ENCODE assay signal across 9 cellular contexts in genomic region chr19:869245-870177, GRCh38. TPM values are rescaled to one million over a fixed set of nuclear protein-coding genes. Genes with fewer than 3 reads are reported as not detected.
DNase-seq lines count a peak whose midpoint lies in the region; ATAC-seq and TF ChIP-seq lines count a peak whose summit lies in the region.
"Had no signal": no experiment of that assay in that cellular context is flagged by ENCODE, and none has a peak within 500 bp of the region (broad histone marks: within the 10 kb centered on the region; RNA-seq: fewer than 3 reads in every experiment).

No MANE protein-coding gene starts in this region.

- ATAC-seq in GM19328 (IDR thresholded peaks at IDR 0.05; ENCODE audit: unreplicated experiment): no peak
- ATAC-seq in GM19467 (IDR thresholded peaks at IDR 0.05; ENCODE audit: unreplicated experiment): no peak

- peak overlapping the region; percentile 81 for H3K27ac ChIP-seq in SJSA1

- TF ChIP-seq CTCF in foreskin fibroblast (IDR thresholded peaks at IDR 0.05; ENCODE audit: low read depth, low read length): no peak

- DNase-seq in EH (ENCODE audit: low read depth) (peak; percentile 97), SJSA1 (ENCODE audit: low read depth in 1 of 2, low spot score in 2 of 2) (peak; percentile 97 to 98), foreskin fibroblast (peak; percentile 89 to 97), renal cortical epithelial cell (ENCODE audit: low read depth) (peak; percentile 43), activated T-cell treated with anti-CD3 and anti-CD28 coated beads for 4 hours (no peak), ecto neural progenitor cell (ENCODE audit: low spot score) (no peak)
- DNase-seq: NCI-H1436 treated with DMSO at 0.1 percent for 48 hours had no signal

- H3K36me3 ChIP-seq in SJSA1: peaks cover 45% of the 10 kb centered on the region

- peaks cover 25% of the 10 kb centered on the region for H3K4me1 ChIP-seq in SJSA1 (replicated peaks)

- H3K4me3 ChIP-seq in SJSA1 (no peak overlapping the region), foreskin fibroblast (ENCODE audit: low read depth in 1 of 2, low read length in 2 of 2) (no peak overlapping the region)

- no peaks in the 10 kb centered on the region for H3K9me3 ChIP-seq in SJSA1 (replicated peaks)

- H3K27me3 ChIP-seq in SJSA1 (replicated peaks): no peaks in the 10 kb centered on the region

RNA-seq across cellular contexts. Expression of gene CFD, which starts 10.0 kb away (rescaled TPM):
- total RNA-seq in SJSA1 (2014; rRNA removed; shearing (Covaris generic)): 3.3 and 12.5 TPM in 2 replicates
- total RNA-seq in renal cortical epithelial cell: 2.1 and 3.1 TPM in 2 replicates

RNA-seq across cellular contexts. Expression of gene ELANE, which starts 17.4 kb away (rescaled TPM):
- not detected in 2 replicates for total RNA-seq in SJSA1 (2014; rRNA removed; shearing (Covaris generic))
- not detected in 2 replicates for total RNA-seq in renal cortical epithelial cell

RNA-seq across cellular contexts. Expression of gene MED16, which starts 23.5 kb away (rescaled TPM):
- total RNA-seq in SJSA1 (2014; rRNA removed; shearing (Covaris generic)): 17.2 and 18.7 TPM in 2 replicates
- total RNA-seq in renal cortical epithelial cell: 22.6 and 55.4 TPM in 2 replicates

RNA-seq across cellular contexts. Expression of gene RNU6-9, which starts 23.8 kb away (rescaled TPM):
- total RNA-seq in SJSA1 (2014; rRNA removed; shearing (Covaris generic)): not detected in 2 replicates
- not detected in 2 replicates for total RNA-seq in renal cortical epithelial cell

RNA-seq across cellular contexts. Expression of gene PRTN3, which starts 28.7 kb away (rescaled TPM):
- not detected in 2 replicates for total RNA-seq in SJSA1 (2014; rRNA removed; shearing (Covaris generic))
- not detected in 2 replicates for total RNA-seq in renal cortical epithelial cell

Comparison
In these comparisons a context has a peak if more than half of its experiments do, and no peak if none do; other contexts are left out.
1. DNase-seq: peak in EH (single experiment), SJSA1 (2 of 2), foreskin fibroblast (2 of 2) and renal cortical epithelial cell (single experiment); none in activated T-cell treated with anti-CD3 and anti-CD28 coated beads for 4 hours (single experiment) and ecto neural progenitor cell (single experiment).